Comparison of ENCODE assay signal across 1 cellular context in the genomic region with DNA sequence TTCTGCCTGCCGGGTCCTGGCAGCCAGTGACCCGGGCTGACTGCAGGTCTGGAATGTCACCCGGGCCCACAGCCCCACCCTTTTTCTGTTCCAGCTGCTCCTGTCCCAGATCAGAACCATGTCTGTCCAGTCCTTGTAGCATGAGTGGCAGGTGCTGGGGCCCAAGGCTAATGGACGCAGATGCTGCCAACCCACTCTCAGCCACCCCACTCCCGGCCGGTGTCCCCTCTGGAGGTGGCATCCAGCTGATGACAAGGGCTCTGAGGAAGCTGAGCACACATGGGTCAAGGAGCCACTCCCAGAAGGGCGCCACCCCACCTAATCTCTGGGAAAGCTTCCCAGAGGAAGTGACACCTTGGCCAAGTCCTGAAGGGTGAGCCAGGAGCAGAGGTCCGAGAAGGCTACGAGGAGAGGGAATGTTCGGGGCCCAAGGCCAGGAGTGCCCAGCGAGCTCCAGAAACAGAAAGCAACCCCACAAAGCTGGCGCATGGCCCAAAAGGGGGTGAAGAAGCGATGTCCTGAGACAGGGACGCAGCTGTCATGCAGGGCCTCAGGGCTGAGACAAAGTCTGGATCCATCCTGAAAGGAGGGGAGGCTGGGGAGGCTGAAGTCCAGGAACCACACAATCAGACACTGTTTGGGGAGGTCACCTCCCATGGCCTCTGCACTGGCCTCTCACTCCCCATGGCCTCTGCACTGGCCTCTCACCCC.
TF ChIP-seq lines count a peak whose summit lies in the region.

No MANE protein-coding gene starts in this region.

TF ChIP-seq in HepG2, 621 proteins besides CTCF, POLR2A, EP300 and RAD21 (continued from another document and continues in another):
- TF ChIP-seq, protein P1, sequence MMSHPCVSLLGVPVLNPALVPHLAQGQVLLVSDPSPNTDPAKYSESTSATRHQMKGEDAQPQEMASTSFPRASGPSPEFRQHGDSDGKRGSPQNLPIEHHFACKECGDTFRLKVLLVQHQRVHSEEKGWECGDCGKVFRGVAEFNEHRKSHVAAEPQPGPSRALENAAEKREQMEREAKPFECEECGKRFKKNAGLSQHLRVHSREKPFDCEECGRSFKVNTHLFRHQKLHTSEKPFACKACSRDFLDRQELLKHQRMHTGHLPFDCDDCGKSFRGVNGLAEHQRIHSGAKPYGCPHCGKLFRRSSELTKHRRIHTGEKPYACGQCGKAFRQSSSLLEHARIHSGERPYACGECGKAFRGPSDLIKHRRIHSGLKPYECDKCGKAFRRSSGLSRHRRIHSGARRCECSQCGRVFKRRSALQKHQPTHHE (CRISPR knock-in tag; IDR thresholded peaks at IDR 0.05; ENCODE audit: borderline replicate concordance) = no peak
- TF ChIP-seq NONO (IDR thresholded peaks at IDR 0.05) = no peak
- no peak for TF ChIP-seq NONO (CRISPR knock-in tag; conservative IDR thresholded peaks at IDR 0.05)
- TF ChIP-seq ZNF17 (CRISPR knock-in tag; IDR thresholded peaks at IDR 0.05) = no peak
- no peak for TF ChIP-seq SPEN (CRISPR knock-in tag; IDR thresholded peaks at IDR 0.05; ENCODE audit: low read depth)
- TF ChIP-seq, protein P2, sequence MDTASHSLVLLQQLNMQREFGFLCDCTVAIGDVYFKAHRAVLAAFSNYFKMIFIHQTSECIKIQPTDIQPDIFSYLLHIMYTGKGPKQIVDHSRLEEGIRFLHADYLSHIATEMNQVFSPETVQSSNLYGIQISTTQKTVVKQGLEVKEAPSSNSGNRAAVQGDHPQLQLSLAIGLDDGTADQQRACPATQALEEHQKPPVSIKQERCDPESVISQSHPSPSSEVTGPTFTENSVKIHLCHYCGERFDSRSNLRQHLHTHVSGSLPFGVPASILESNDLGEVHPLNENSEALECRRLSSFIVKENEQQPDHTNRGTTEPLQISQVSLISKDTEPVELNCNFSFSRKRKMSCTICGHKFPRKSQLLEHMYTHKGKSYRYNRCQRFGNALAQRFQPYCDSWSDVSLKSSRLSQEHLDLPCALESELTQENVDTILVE (CRISPR knock-in tag; IDR thresholded peaks at IDR 0.05) = no peak
- no peak for TF ChIP-seq MYNN (CRISPR knock-in tag; IDR thresholded peaks at IDR 0.05; ENCODE audit: low read depth)
- TF ChIP-seq KLF12 (CRISPR knock-in tag; IDR thresholded peaks at IDR 0.05; ENCODE audit: borderline replicate concordance) = 0 out of 2 replicates have a peak, but pooled peaks have one; percentile 24
- no peak for TF ChIP-seq FOSL1 (CRISPR knock-in tag; IDR thresholded peaks at IDR 0.05; ENCODE audit: borderline replicate concordance)
- TF ChIP-seq, protein P3, sequence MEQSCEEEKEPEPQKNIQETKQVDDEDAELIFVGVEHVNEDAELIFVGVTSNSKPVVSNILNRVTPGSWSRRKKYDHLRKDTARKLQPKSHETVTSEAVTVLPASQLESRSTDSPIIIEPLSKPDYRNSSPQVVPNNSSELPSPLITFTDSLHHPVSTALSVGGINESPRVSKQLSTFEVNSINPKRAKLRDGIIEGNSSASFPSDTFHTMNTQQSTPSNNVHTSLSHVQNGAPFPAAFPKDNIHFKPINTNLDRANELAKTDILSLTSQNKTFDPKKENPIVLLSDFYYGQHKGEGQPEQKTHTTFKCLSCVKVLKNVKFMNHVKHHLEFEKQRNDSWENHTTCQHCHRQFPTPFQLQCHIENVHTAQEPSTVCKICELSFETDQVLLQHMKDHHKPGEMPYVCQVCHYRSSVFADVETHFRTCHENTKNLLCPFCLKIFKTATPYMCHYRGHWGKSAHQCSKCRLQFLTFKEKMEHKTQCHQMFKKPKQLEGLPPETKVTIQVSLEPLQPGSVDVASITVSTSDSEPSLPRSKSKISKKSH (CRISPR knock-in tag; IDR thresholded peaks at IDR 0.05; ENCODE audit: borderline replicate concordance) = no peak
- TF ChIP-seq, protein P4, sequence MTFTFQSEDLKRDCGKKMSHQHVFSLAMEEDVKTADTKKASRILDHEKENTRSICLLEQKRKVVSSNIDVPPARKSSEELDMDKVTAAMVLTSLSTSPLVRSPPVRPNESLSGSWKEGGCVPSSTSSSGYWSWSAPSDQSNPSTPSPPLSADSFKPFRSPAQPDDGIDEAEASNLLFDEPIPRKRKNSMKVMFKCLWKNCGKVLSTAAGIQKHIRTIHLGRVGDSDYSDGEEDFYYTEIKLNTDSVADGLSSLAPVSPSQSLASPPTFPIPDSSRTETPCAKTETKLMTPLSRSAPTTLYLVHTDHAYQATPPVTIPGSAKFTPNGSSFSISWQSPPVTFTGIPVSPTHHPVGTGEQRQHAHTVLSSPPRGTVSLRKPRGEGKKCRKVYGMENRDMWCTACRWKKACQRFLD (CRISPR knock-in tag; IDR thresholded peaks at IDR 0.05; ENCODE audit: borderline replicate concordance) = 0 out of 2 replicates have a peak, but pooled peaks have one; percentile 61
- TF ChIP-seq CEBPG (CRISPR knock-in tag; IDR thresholded peaks at IDR 0.05) = no peak
- no peak for TF ChIP-seq RARG (CRISPR knock-in tag; IDR thresholded peaks at IDR 0.05; ENCODE audit: low read depth)
- no peak for TF ChIP-seq NFKBIZ (CRISPR knock-in tag; IDR thresholded peaks at IDR 0.05)
- TF ChIP-seq, protein P5, sequence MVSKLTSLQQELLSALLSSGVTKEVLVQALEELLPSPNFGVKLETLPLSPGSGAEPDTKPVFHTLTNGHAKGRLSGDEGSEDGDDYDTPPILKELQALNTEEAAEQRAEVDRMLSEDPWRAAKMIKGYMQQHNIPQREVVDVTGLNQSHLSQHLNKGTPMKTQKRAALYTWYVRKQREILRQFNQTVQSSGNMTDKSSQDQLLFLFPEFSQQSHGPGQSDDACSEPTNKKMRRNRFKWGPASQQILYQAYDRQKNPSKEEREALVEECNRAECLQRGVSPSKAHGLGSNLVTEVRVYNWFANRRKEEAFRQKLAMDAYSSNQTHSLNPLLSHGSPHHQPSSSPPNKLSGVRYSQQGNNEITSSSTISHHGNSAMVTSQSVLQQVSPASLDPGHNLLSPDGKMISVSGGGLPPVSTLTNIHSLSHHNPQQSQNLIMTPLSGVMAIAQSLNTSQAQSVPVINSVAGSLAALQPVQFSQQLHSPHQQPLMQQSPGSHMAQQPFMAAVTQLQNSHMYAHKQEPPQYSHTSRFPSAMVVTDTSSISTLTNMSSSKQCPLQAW (CRISPR knock-in tag; IDR thresholded peaks at IDR 0.05) = no peak
- TF ChIP-seq ZNF749 (CRISPR knock-in tag; IDR thresholded peaks at IDR 0.05; ENCODE audit: borderline replicate concordance) = no peak
- TF ChIP-seq ZNF772 (CRISPR knock-in tag; IDR thresholded peaks at IDR 0.05) = peak; percentile 73; the same call in 1 of the 2 replicates
- TF ChIP-seq, protein P6, sequence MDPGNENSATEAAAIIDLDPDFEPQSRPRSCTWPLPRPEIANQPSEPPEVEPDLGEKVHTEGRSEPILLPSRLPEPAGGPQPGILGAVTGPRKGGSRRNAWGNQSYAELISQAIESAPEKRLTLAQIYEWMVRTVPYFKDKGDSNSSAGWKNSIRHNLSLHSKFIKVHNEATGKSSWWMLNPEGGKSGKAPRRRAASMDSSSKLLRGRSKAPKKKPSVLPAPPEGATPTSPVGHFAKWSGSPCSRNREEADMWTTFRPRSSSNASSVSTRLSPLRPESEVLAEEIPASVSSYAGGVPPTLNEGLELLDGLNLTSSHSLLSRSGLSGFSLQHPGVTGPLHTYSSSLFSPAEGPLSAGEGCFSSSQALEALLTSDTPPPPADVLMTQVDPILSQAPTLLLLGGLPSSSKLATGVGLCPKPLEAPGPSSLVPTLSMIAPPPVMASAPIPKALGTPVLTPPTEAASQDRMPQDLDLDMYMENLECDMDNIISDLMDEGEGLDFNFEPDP (CRISPR knock-in tag; conservative IDR thresholded peaks at IDR 0.05) = no peak
- TF ChIP-seq, protein P7, sequence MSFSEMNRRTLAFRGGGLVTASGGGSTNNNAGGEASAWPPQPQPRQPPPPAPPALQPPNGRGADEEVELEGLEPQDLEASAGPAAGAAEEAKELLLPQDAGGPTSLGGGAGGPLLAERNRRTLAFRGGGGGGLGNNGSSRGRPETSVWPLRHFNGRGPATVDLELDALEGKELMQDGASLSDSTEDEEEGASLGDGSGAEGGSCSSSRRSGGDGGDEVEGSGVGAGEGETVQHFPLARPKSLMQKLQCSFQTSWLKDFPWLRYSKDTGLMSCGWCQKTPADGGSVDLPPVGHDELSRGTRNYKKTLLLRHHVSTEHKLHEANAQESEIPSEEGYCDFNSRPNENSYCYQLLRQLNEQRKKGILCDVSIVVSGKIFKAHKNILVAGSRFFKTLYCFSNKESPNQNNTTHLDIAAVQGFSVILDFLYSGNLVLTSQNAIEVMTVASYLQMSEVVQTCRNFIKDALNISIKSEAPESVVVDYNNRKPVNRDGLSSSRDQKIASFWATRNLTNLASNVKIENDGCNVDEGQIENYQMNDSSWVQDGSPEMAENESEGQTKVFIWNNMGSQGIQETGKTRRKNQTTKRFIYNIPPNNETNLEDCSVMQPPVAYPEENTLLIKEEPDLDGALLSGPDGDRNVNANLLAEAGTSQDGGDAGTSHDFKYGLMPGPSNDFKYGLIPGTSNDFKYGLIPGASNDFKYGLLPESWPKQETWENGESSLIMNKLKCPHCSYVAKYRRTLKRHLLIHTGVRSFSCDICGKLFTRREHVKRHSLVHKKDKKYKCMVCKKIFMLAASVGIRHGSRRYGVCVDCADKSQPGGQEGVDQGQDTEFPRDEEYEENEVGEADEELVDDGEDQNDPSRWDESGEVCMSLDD (CRISPR knock-in tag; IDR thresholded peaks at IDR 0.05; ENCODE audit: borderline replicate concordance) = no peak
- TF ChIP-seq, protein P8, sequence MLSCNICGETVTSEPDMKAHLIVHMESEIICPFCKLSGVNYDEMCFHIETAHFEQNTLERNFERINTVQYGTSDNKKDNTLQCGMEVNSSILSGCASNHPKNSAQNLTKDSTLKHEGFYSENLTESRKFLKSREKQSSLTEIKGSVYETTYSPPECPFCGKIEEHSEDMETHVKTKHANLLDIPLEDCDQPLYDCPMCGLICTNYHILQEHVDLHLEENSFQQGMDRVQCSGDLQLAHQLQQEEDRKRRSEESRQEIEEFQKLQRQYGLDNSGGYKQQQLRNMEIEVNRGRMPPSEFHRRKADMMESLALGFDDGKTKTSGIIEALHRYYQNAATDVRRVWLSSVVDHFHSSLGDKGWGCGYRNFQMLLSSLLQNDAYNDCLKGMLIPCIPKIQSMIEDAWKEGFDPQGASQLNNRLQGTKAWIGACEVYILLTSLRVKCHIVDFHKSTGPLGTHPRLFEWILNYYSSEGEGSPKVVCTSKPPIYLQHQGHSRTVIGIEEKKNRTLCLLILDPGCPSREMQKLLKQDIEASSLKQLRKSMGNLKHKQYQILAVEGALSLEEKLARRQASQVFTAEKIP (CRISPR knock-in tag; IDR thresholded peaks at IDR 0.05; ENCODE audit: borderline replicate concordance) = no peak
- TF ChIP-seq SIN3A (IDR thresholded peaks at IDR 0.05; ENCODE audit: borderline replicate concordance, low read depth, low read length) = no peak
- no peak for TF ChIP-seq RFX3 (CRISPR knock-in tag; IDR thresholded peaks at IDR 0.05)
- 0 out of 2 replicates have a peak, but pooled peaks have one; percentile 7 for TF ChIP-seq SATB2 (CRISPR knock-in tag; IDR thresholded peaks at IDR 0.05)
- peak; percentile 26 for TF ChIP-seq MED8 (CRISPR knock-in tag; IDR thresholded peaks at IDR 0.05; ENCODE audit: insufficient replicate concordance)
- TF ChIP-seq HES4 (CRISPR knock-in tag; IDR thresholded peaks at IDR 0.05; ENCODE audit: borderline replicate concordance) = no peak
- peak; percentile 44; the same call in 1 of the 2 replicates for TF ChIP-seq ZFY (CRISPR knock-in tag; IDR thresholded peaks at IDR 0.05)
- TF ChIP-seq ZNF883 (CRISPR knock-in tag; IDR thresholded peaks at IDR 0.05; ENCODE audit: not compliant biosample characterization) = no peak
- no peak; the same call in 1 of the 2 replicates for TF ChIP-seq ZNF891 (CRISPR knock-in tag; IDR thresholded peaks at IDR 0.05)
- no peak for TF ChIP-seq HNRNPH1 (optimal IDR thresholded peaks at IDR 0.05; ENCODE audit: low read depth, low read length)
- TF ChIP-seq RXRB (CRISPR knock-in tag; IDR thresholded peaks at IDR 0.05; ENCODE audit: borderline replicate concordance) = no peak; the same call in 1 of the 2 replicates
- TF ChIP-seq, protein P9, sequence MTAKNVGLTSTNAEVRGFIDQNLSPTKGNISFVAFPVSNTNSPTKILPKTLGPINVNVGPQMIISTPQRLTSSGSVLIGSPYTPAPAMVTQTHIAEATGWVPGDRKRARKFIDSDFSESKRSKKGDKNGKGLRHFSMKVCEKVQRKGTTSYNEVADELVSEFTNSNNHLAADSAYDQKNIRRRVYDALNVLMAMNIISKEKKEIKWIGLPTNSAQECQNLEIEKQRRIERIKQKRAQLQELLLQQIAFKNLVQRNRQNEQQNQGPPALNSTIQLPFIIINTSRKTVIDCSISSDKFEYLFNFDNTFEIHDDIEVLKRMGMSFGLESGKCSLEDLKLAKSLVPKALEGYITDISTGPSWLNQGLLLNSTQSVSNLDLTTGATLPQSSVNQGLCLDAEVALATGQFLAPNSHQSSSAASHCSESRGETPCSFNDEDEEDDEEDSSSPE (CRISPR knock-in tag; IDR thresholded peaks at IDR 0.05) = no peak
- TF ChIP-seq EED (CRISPR knock-in tag; IDR thresholded peaks at IDR 0.05) = no peak
- TF ChIP-seq ZNF205 (CRISPR knock-in tag; IDR thresholded peaks at IDR 0.05) = no peak
- no peak for TF ChIP-seq ATRX (CRISPR knock-in tag; IDR thresholded peaks at IDR 0.05; ENCODE audit: borderline replicate concordance)
- TF ChIP-seq, protein P10, sequence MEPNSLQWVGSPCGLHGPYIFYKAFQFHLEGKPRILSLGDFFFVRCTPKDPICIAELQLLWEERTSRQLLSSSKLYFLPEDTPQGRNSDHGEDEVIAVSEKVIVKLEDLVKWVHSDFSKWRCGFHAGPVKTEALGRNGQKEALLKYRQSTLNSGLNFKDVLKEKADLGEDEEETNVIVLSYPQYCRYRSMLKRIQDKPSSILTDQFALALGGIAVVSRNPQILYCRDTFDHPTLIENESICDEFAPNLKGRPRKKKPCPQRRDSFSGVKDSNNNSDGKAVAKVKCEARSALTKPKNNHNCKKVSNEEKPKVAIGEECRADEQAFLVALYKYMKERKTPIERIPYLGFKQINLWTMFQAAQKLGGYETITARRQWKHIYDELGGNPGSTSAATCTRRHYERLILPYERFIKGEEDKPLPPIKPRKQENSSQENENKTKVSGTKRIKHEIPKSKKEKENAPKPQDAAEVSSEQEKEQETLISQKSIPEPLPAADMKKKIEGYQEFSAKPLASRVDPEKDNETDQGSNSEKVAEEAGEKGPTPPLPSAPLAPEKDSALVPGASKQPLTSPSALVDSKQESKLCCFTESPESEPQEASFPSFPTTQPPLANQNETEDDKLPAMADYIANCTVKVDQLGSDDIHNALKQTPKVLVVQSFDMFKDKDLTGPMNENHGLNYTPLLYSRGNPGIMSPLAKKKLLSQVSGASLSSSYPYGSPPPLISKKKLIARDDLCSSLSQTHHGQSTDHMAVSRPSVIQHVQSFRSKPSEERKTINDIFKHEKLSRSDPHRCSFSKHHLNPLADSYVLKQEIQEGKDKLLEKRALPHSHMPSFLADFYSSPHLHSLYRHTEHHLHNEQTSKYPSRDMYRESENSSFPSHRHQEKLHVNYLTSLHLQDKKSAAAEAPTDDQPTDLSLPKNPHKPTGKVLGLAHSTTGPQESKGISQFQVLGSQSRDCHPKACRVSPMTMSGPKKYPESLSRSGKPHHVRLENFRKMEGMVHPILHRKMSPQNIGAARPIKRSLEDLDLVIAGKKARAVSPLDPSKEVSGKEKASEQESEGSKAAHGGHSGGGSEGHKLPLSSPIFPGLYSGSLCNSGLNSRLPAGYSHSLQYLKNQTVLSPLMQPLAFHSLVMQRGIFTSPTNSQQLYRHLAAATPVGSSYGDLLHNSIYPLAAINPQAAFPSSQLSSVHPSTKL (CRISPR knock-in tag; IDR thresholded peaks at IDR 0.05) = no peak
